11 cellular contexts compared by ENCODE assay signal in the genomic region with DNA sequence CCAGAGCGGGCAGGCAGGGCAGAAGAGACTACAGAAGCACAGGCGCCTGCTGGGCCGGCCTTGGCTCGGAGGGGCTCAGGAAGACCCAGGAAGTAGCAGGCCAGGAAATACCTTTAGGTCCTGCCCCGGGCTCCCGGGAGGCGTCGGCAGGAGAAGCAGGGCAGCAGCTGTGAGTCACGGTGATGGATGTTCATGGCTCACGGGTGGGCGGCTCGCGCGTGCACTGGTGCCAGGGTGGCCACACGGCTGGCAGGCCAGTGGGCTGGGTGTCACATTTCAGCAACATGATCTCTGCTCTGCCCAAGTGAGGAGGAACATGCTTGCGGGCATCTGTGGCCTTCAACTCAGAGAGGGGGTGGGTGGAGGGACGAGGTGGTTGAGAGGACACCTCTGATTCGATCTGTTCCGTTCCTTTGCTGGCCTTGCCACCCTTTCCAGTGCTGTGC.
DNase-seq lines count a peak whose midpoint lies in the region; ATAC-seq and TF ChIP-seq lines count a peak whose summit lies in the region.
"Had no signal": no experiment of that assay in that cellular context is flagged by ENCODE, and none has a peak within 500 bp of the region (broad histone marks: within the 10 kb centered on the region; RNA-seq: fewer than 3 reads in every experiment).

No MANE protein-coding gene starts in this region.

- no peaks in the 10 kb centered on the region for H3K9me3 ChIP-seq in psoas muscle

- TF ChIP-seq CTCF in fibroblast of villous mesenchyme (IDR thresholded peaks at IDR 0.05; ENCODE audit: insufficient read depth, low read depth, low read length) (no peak), psoas muscle (IDR thresholded peaks at IDR 0.05) (no peak)

- no peaks in the 10 kb centered on the region for H3K27me3 ChIP-seq in psoas muscle (ENCODE audit: insufficient read depth in 3 of 3, low read length in 2 of 3)

- H3K4me1 ChIP-seq in psoas muscle: peaks cover 34% of the 10 kb centered on the region

- DNase-seq in EH (ENCODE audit: low read depth): peak; percentile 76
- DNase-seq in SHP77 treated with DMSO at 0.1 percent for 48 hours (lab: John Stamatoyannopoulos, UW): peak; percentile 11
- peak; percentile 12 for DNase-seq in fibroblast of villous mesenchyme (ENCODE audit: low read depth)
- DNase-seq in psoas muscle: peak; percentile 88 to 95
- DNase-seq in HUDEP-2 (lab: John Stamatoyannopoulos, UW; ENCODE audit: unreplicated experiment in 76 of 76): no peak
- no peak for DNase-seq in Kasumi-1 (lab: John Stamatoyannopoulos, UW)
- DNase-seq: naive thymus-derived CD4-positive, alpha-beta T cell; stimulated activated naive CD4-positive, alpha-beta T cell treated with Interleukin-2 at 50 U/mL for 16 hours had no signal

- WGBS in psoas muscle, 3 donors: 22 to 38% (median 27%) methylated on average over 19 of the region's 19 CpGs

- intact Hi-C loops in psoas muscle (cut with DNase I): loop anchor here in 1 of 2 donors (1.0 to 5.0 kb wide), 2 partner anchors 40 to 223 kb away; no protein-coding TSS in a partner anchor

- H3K27ac ChIP-seq in psoas muscle: peak overlapping the region; percentile 99

- ATAC-seq in psoas muscle: peak; percentile 87 to 92 (median 90)
- ATAC-seq in HG03139 (IDR thresholded peaks at IDR 0.05; ENCODE audit: unreplicated experiment): no peak
- no peak for ATAC-seq in HG03135 (IDR thresholded peaks at IDR 0.05; ENCODE audit: unreplicated experiment)
- ATAC-seq: GM23338; naive thymus-derived CD4-positive, alpha-beta T cell had no signal

- H3K36me3 ChIP-seq in psoas muscle (ENCODE audit: insufficient read depth in 1 of 2, low read depth in 1 of 2): no peaks in the 10 kb centered on the region

- H3K4me3 ChIP-seq in fibroblast of villous mesenchyme (ENCODE audit: low read depth, low read length): no peak overlapping the region
- peak overlapping the region; percentile 64 for H3K4me3 ChIP-seq in psoas muscle
- H3K4me3 ChIP-seq: GM23338 had no signal

Comparison
In these comparisons a context has a peak if more than half of its experiments do, and no peak if none do; other contexts are left out.
1. DNase-seq: peak in EH (single experiment), SHP77 treated with DMSO at 0.1 percent for 48 hours (single experiment), fibroblast of villous mesenchyme (single experiment) and psoas muscle (2 of 2); none in HUDEP-2 (0 of 76) and Kasumi-1 (0 of 2).
2. ATAC-seq: peak in psoas muscle (4 of 4); none in HG03139 (single experiment) and HG03135 (single experiment).